In genomic region chr1:235504494-235505222, GRCh38 we compare ENCODE assay signal across 8 cellular contexts.
A peak's percentile ranks its signal among the peaks of the same experiment; 100 is the strongest.
DNase-seq lines count a peak whose midpoint lies in the region; ATAC-seq and TF ChIP-seq lines count a peak whose summit lies in the region.

No MANE protein-coding gene starts in this region.

- peak overlapping the region; percentile 98 for H3K27ac Mint-ChIP-seq in central memory CD8-positive, alpha-beta T cell (ENCODE audit: low read depth)

- H3K4me3 Mint-ChIP-seq in central memory CD8-positive, alpha-beta T cell: peak overlapping the region; percentile 98

- H3K4me1 Mint-ChIP-seq in central memory CD8-positive, alpha-beta T cell: peaks cover 23% of the 10 kb centered on the region

- H3K27me3 Mint-ChIP-seq in central memory CD8-positive, alpha-beta T cell: no peaks in the 10 kb centered on the region

- peak; percentile 79 for TF ChIP-seq CTCF in AG09319 (IDR thresholded peaks at IDR 0.05; ENCODE audit: low read depth, low read length)

- TF ChIP-seq POLR2A in GM18951 (IDR thresholded peaks at IDR 0.05; ENCODE audit: extremely low read depth, insufficient read depth, insufficient read length): peak; percentile 83

- no peaks in the 10 kb centered on the region for H3K9me3 Mint-ChIP-seq in central memory CD8-positive, alpha-beta T cell

- DNase-seq in AG09319 (ENCODE audit: extremely low read depth, low read depth): peak; percentile 98
- peak; percentile 81 for DNase-seq in NCI-H226
- DNase-seq in activated CD4-positive, CD25-positive, alpha-beta regulatory T cell (lab: John Stamatoyannopoulos, UW): peak; percentile 97 to 98 (median 98)
- peak; percentile 96 to 97 for DNase-seq in central memory CD8-positive, alpha-beta T cell (ENCODE audit: low spot score in 2 of 2)
- DNase-seq in islet precursor cell: peak; percentile 99
- DNase-seq in stimulated activated CD4-positive, alpha-beta T cell treated with anti-CD3 and anti-CD28 coated beads, Interleukin-12 subunit alpha, Interleukin-12 subunit beta, amount 100 ng/mL, for 48 hours (ENCODE audit: low read depth in 2 of 3, low spot score in 1 of 3): peak; percentile 95 to 99 (median 98)

- ATAC-seq in HG03196 (IDR thresholded peaks at IDR 0.05; ENCODE audit: unreplicated experiment): peak; percentile 83
- ATAC-seq in central memory CD8-positive, alpha-beta T cell (replicated peaks; ENCODE audit: extremely low read depth, poor library complexity, severe bottlenecking): peak; percentile 83

- in situ Hi-C loops in GM18951 (cut with MboI; ENCODE audit: low sequenced_read_pairs, unreplicated experiment): loop anchor here (25.0 kb wide), 2 partner anchors 283 to 458 kb away; no protein-coding TSS in a partner anchor

- peaks cover 16% of the 10 kb centered on the region for H3K36me3 Mint-ChIP-seq in central memory CD8-positive, alpha-beta T cell (ENCODE audit: insufficient read depth)

Comparison
In these comparisons a context has a peak if more than half of its experiments do, and no peak if none do; other contexts are left out.
1. Peak in every context shown above with its lines: DNase-seq and ATAC-seq.